ENCODE assay signal across 17 cellular contexts in genomic region chr2:153004627-153005026, GRCh38.
DNase-seq lines count a peak whose midpoint lies in the region; ATAC-seq lines count a peak whose summit lies in the region.
"Had no signal": no experiment of that assay in that cellular context is flagged by ENCODE, and none has a peak within 500 bp of the region (broad histone marks: within the 10 kb centered on the region; RNA-seq: fewer than 3 reads in every experiment).

No MANE protein-coding gene starts in this region.

- no peaks in the 10 kb centered on the region for H3K27me3 Mint-ChIP-seq in stimulated activated memory B cell treated with anti-CD40 and anti-IgM and Interleukin-4, amounts not matched to agents 10 μg/mL and 1 μg/mL and 100 μg/mL, for 72 hours
- H3K27me3 Mint-ChIP-seq: activated CD8-positive, alpha-beta memory T cell treated with anti-CD3 and anti-CD28 coated beads, Interleukin-2, amount 10 ng/mL, durations not matched to agents 7 days and 5 days; activated naive CD4-positive, alpha-beta T cell treated with anti-CD3 and anti-CD28 coated beads, Interleukin-2, amount 10 ng/mL, durations not matched to agents 7 days and 5 days; CD4-positive, CD25-positive, alpha-beta regulatory T cell; stimulated activated naive B cell treated with anti-CD40 and anti-IgM and Interleukin-4, amounts not matched to agents 10 μg/mL and 1 μg/mL and 100 μg/mL, for 72 hours had no signal

- peak; percentile 62 for ATAC-seq in GM18867 (IDR thresholded peaks at IDR 0.05; ENCODE audit: unreplicated experiment)
- ATAC-seq in GM21786 (IDR thresholded peaks at IDR 0.05; ENCODE audit: unreplicated experiment) = peak; percentile 61
- ATAC-seq in HG03432 (IDR thresholded peaks at IDR 0.05; ENCODE audit: unreplicated experiment) = peak; percentile 88
- ATAC-seq in stimulated activated memory B cell treated with anti-CD40 and anti-IgM and Interleukin-4, amounts not matched to agents 10 μg/mL and 1 μg/mL and 100 μg/mL, for 72 hours = peak; percentile 54
- ATAC-seq: activated CD8-positive, alpha-beta memory T cell treated with anti-CD3 and anti-CD28 coated beads, Interleukin-2, amount 10 ng/mL, durations not matched to agents 7 days and 5 days; Panc1; stimulated activated naive B cell treated with anti-CD40 and anti-IgM and Interleukin-4, amounts not matched to agents 10 μg/mL and 1 μg/mL and 100 μg/mL, for 72 hours had no signal

- H3K36me3 Mint-ChIP-seq in stimulated activated memory B cell treated with anti-CD40 and anti-IgM and Interleukin-4, amounts not matched to agents 10 μg/mL and 1 μg/mL and 100 μg/mL, for 72 hours = no peaks in the 10 kb centered on the region
- H3K36me3 Mint-ChIP-seq: activated CD8-positive, alpha-beta memory T cell treated with anti-CD3 and anti-CD28 coated beads, Interleukin-2, amount 10 ng/mL, durations not matched to agents 7 days and 5 days; activated naive CD4-positive, alpha-beta T cell treated with anti-CD3 and anti-CD28 coated beads, Interleukin-2, amount 10 ng/mL, durations not matched to agents 7 days and 5 days; CD4-positive, CD25-positive, alpha-beta regulatory T cell; stimulated activated naive B cell treated with anti-CD40 and anti-IgM and Interleukin-4, amounts not matched to agents 10 μg/mL and 1 μg/mL and 100 μg/mL, for 72 hours had no signal

- H3K4me1 Mint-ChIP-seq in stimulated activated memory B cell treated with anti-CD40 and anti-IgM and Interleukin-4, amounts not matched to agents 10 μg/mL and 1 μg/mL and 100 μg/mL, for 72 hours = no peaks in the 10 kb centered on the region
- H3K4me1 Mint-ChIP-seq: activated CD8-positive, alpha-beta memory T cell treated with anti-CD3 and anti-CD28 coated beads, Interleukin-2, amount 10 ng/mL, durations not matched to agents 7 days and 5 days; activated naive CD4-positive, alpha-beta T cell treated with anti-CD3 and anti-CD28 coated beads, Interleukin-2, amount 10 ng/mL, durations not matched to agents 7 days and 5 days; CD4-positive, CD25-positive, alpha-beta regulatory T cell; stimulated activated naive B cell treated with anti-CD40 and anti-IgM and Interleukin-4, amounts not matched to agents 10 μg/mL and 1 μg/mL and 100 μg/mL, for 72 hours had no signal

- no peak overlapping the region for H3K27ac Mint-ChIP-seq in stimulated activated memory B cell treated with anti-CD40 and anti-IgM and Interleukin-4, amounts not matched to agents 10 μg/mL and 1 μg/mL and 100 μg/mL, for 72 hours
- H3K27ac Mint-ChIP-seq: activated CD8-positive, alpha-beta memory T cell treated with anti-CD3 and anti-CD28 coated beads, Interleukin-2, amount 10 ng/mL, durations not matched to agents 7 days and 5 days; activated naive CD4-positive, alpha-beta T cell treated with anti-CD3 and anti-CD28 coated beads, Interleukin-2, amount 10 ng/mL, durations not matched to agents 7 days and 5 days; CD4-positive, CD25-positive, alpha-beta regulatory T cell; HFFc6; stimulated activated naive B cell treated with anti-CD40 and anti-IgM and Interleukin-4, amounts not matched to agents 10 μg/mL and 1 μg/mL and 100 μg/mL, for 72 hours had no signal

- DNase-seq in NCI-H2227 treated with DMSO at 0.1 percent for 48 hours (lab: John Stamatoyannopoulos, UW) (no peak), AG08396 (ENCODE audit: low spot score) (no peak), epidermal melanocyte (ENCODE audit: insufficient read length, low spot score) (no peak)
- DNase-seq: activated CD8-positive, alpha-beta memory T cell treated with anti-CD3 and anti-CD28 coated beads, Interleukin-2, amount 10 ng/mL, durations not matched to agents 7 days and 5 days; activated naive CD4-positive, alpha-beta T cell treated with anti-CD3 and anti-CD28 coated beads, Interleukin-2, amount 10 ng/mL, durations not matched to agents 7 days and 5 days; CD4-positive, CD25-positive, alpha-beta regulatory T cell; EL; HFFc6; NCI-H1048; NK-92 treated with Interleukin-12 subunit alpha and Interleukin-12 subunit beta, amount 100 ng/mL, for 24 hours; stimulated activated naive B cell treated with anti-CD40 and anti-IgM and Interleukin-4, amounts not matched to agents 10 μg/mL and 1 μg/mL and 100 μg/mL, for 72 hours; T-helper 1 cell had no signal

- H3K4me3 Mint-ChIP-seq in stimulated activated memory B cell treated with anti-CD40 and anti-IgM and Interleukin-4, amounts not matched to agents 10 μg/mL and 1 μg/mL and 100 μg/mL, for 72 hours = no peak overlapping the region
- H3K4me3 Mint-ChIP-seq: activated CD8-positive, alpha-beta memory T cell treated with anti-CD3 and anti-CD28 coated beads, Interleukin-2, amount 10 ng/mL, durations not matched to agents 7 days and 5 days; activated naive CD4-positive, alpha-beta T cell treated with anti-CD3 and anti-CD28 coated beads, Interleukin-2, amount 10 ng/mL, durations not matched to agents 7 days and 5 days; CD4-positive, CD25-positive, alpha-beta regulatory T cell; HFFc6; stimulated activated naive B cell treated with anti-CD40 and anti-IgM and Interleukin-4, amounts not matched to agents 10 μg/mL and 1 μg/mL and 100 μg/mL, for 72 hours had no signal

- no peaks in the 10 kb centered on the region for H3K9me3 Mint-ChIP-seq in stimulated activated memory B cell treated with anti-CD40 and anti-IgM and Interleukin-4, amounts not matched to agents 10 μg/mL and 1 μg/mL and 100 μg/mL, for 72 hours
- H3K9me3 Mint-ChIP-seq: activated naive CD4-positive, alpha-beta T cell treated with anti-CD3 and anti-CD28 coated beads, Interleukin-2, amount 10 ng/mL, durations not matched to agents 7 days and 5 days; stimulated activated naive B cell treated with anti-CD40 and anti-IgM and Interleukin-4, amounts not matched to agents 10 μg/mL and 1 μg/mL and 100 μg/mL, for 72 hours had no signal
